In genomic region chr1:245211035-245211749, GRCh38 we compare ENCODE assay signal across 13 cellular contexts. TPM values are rescaled to one million over a fixed set of nuclear protein-coding genes. Genes with fewer than 3 reads are reported as not detected.
DNase-seq lines count a peak whose midpoint lies in the region; ATAC-seq, FAIRE-seq and TF ChIP-seq lines count a peak whose summit lies in the region.
"Had no signal": no experiment of that assay in that cellular context is flagged by ENCODE, and none has a peak within 500 bp of the region (broad histone marks: within the 10 kb centered on the region; RNA-seq: fewer than 3 reads in every experiment).

No MANE protein-coding gene starts in this region.

- H4K20me1 ChIP-seq in HepG2 (ENCODE audit: insufficient read depth, low read length) (no peaks in the 10 kb centered on the region), H1 (replicated peaks in 1 of 2; ENCODE audit: control insufficient read depth in 1 of 2, insufficient read depth in 2 of 2, low read length in 2 of 2) (no peaks in the 10 kb centered on the region), smooth muscle cell (ENCODE audit: low read depth) (peaks cover 99% of the 10 kb centered on the region)
- H4K20me1 ChIP-seq: BLaER1 treated with 17β-estradiol and CSF1 and Interleukin-3, amounts not matched to agents 10 nM and 100 nM had no signal

- no peak overlapping the region for H3K18ac ChIP-seq in H1 (ENCODE audit: extremely low read depth, low read length)

- no peak overlapping the region for H2AK5ac ChIP-seq in H1 (ENCODE audit: low read depth, low read length)

- no peak overlapping the region for H3K4me2 ChIP-seq in HepG2 (ENCODE audit: low read depth, low read length)
- H3K4me2 ChIP-seq in H1 (ENCODE audit: insufficient read depth in 1 of 2, low read depth in 2 of 2, low read length in 2 of 2) = no peak overlapping the region
- peak overlapping the region; percentile 48 for H3K4me2 ChIP-seq in smooth muscle cell
- H3K4me2 ChIP-seq: BLaER1 treated with 17β-estradiol and CSF1 and Interleukin-3, amounts not matched to agents 10 nM and 100 nM had no signal

- no peak overlapping the region for H2BK120ac ChIP-seq in H1 (replicated peaks; ENCODE audit: low read depth, low read length)

- CTCF ChIA-PET in HepG2 (lab: Yijun Ruan, JAX; ENCODE audit: low intra/inter-chr PET ratio, low total read pairs) = no interaction called here
- CTCF ChIA-PET in H1 (lab: Charles Lee; ENCODE audit: partially characterized antibody) = interaction anchor here (1.1 kb wide), 1 partner anchor 15 kb away, joined by 6 read pairs; no protein-coding TSS in a partner anchor

- no peak overlapping the region for H3K9ac ChIP-seq in HepG2 (ENCODE audit: insufficient read depth, low read depth, low read length)
- no peak overlapping the region for H3K9ac ChIP-seq in H1 (replicated peaks in 1 of 4; ENCODE audit: extremely low read depth in 1 of 4, low read depth in 3 of 4, low read length in 3 of 4)
- H3K9ac ChIP-seq in smooth muscle cell (ENCODE audit: low read depth) = peak overlapping the region; percentile 13
- H3K9ac ChIP-seq: BLaER1 treated with 17β-estradiol and CSF1 and Interleukin-3, amounts not matched to agents 10 nM and 100 nM had no signal

- intact Hi-C loops in HepG2 (cut with micrococcal nuclease; ENCODE audit: unreplicated experiment) = no loop called here
- intact Hi-C loops in right lobe of liver (cut with DNase I) = no loop called here
- intact Hi-C loops in vagina (cut with DNase I) = no loop called here

- H2BK20ac ChIP-seq in H1 (ENCODE audit: low read length) = no peak overlapping the region

- peaks cover 16% of the 10 kb centered on the region for H3F3A ChIP-seq in smooth muscle cell (ENCODE audit: low read depth)

- H2AFZ ChIP-seq in HepG2 (ENCODE audit: low read length) (no peak overlapping the region), H1 (ENCODE audit: low read length) (no peak overlapping the region), smooth muscle cell (ENCODE audit: low read depth) (no peak overlapping the region)

- H3K79me2 ChIP-seq in HepG2 (ENCODE audit: insufficient read depth, low read length) (no peaks in the 10 kb centered on the region), H1 (ENCODE audit: control insufficient read depth in 1 of 2, insufficient read depth in 2 of 2, low read length in 2 of 2) (no peaks in the 10 kb centered on the region), smooth muscle cell (ENCODE audit: low read depth) (peaks cover 93% of the 10 kb centered on the region)

- in situ Hi-C loops in HepG2 (cut with HindIII; ENCODE audit: extremely low pct_ligation_motif_present, low pct_unique_long_range_greater_than_20kb) = no loop called here

- no peak overlapping the region for H3K4ac ChIP-seq in H1 (replicated peaks; ENCODE audit: insufficient read length, low read depth, low read length)

- FAIRE-seq in HepG2 (lab: Jason Lieb, UNC) (no peak), H1 (lab: Jason Lieb, UNC) (no peak)
- FAIRE-seq: H54 had no signal

- H3K14ac ChIP-seq in H1 (ENCODE audit: insufficient read length) = no peak overlapping the region

- no peak overlapping the region for H3K27ac ChIP-seq in HepG2 (ENCODE audit: extremely low read length, insufficient read depth, low read length)
- H3K27ac ChIP-seq in right lobe of liver = no peak overlapping the region
- H3K27ac ChIP-seq in H1 (ENCODE audit: low read depth, low read length) = no peak overlapping the region
- H3K27ac ChIP-seq in smooth muscle cell (ENCODE audit: low read depth) = peak overlapping the region; percentile 73
- H3K27ac ChIP-seq in vagina = no peak overlapping the region
- H3K27ac ChIP-seq: BLaER1 treated with 17β-estradiol and CSF1 and Interleukin-3, amounts not matched to agents 10 nM and 100 nM had no signal

- H3K4me3 ChIP-seq in HepG2 (replicated peaks in 1 of 3; ENCODE audit: insufficient read depth in 1 of 3, low read depth in 2 of 3, low read length in 3 of 3) = no peak overlapping the region
- no peak overlapping the region for H3K4me3 ChIP-seq in right lobe of liver
- H3K4me3 ChIP-seq in H1 (ENCODE audit: extremely low read depth in 1 of 4, insufficient read depth in 2 of 4, low read depth in 3 of 4, low read length in 4 of 4) = no peak overlapping the region
- no peak overlapping the region for H3K4me3 ChIP-seq in smooth muscle cell
- no peak overlapping the region for H3K4me3 ChIP-seq in vagina
- H3K4me3 ChIP-seq: BLaER1 treated with 17β-estradiol and CSF1 and Interleukin-3, amounts not matched to agents 10 nM and 100 nM had no signal

- TF ChIP-seq EP300 in HepG2 (IDR thresholded peaks at IDR 0.05; ENCODE audit: low read depth in 2 of 2, low read length in 2 of 2) (no peak), HepG2 (CRISPR knock-in tag; IDR thresholded peaks at IDR 0.05; ENCODE audit: borderline replicate concordance) (no peak), H1 (IDR thresholded peaks at IDR 0.05; ENCODE audit: borderline replicate concordance in 1 of 2, low read depth in 2 of 2, low read length in 2 of 2) (no peak)

- WGBS in HepG2 (ENCODE audit: low lambda C conversion rate) = 82% methylated on average over 10 of the region's 11 CpGs
- 97% methylated on average over 4 of the region's 11 CpGs for WGBS in right lobe of liver (ENCODE audit: insufficient coverage, low coverage, low lambda C conversion rate, missing lambda C conversion rate)
- WGBS in H1 (ENCODE audit: extremely low coverage in 1 of 2, insufficient coverage in 1 of 2, insufficient read length in 1 of 2, insufficient replicate concordance in 2 of 2, low coverage in 1 of 2, low lambda C conversion rate in 2 of 2, missing lambda C conversion rate in 1 of 2), 2 experiments = 85% methylated on average over 11 of the region's 11 CpGs; no CpG with 5 or more reads in 1 of the 2 experiments
- 58% methylated on average over 11 of the region's 11 CpGs for WGBS in smooth muscle cell (ENCODE audit: low lambda C conversion rate)

- TF ChIP-seq RAD21 in HepG2 (CRISPR knock-in tag; IDR thresholded peaks at IDR 0.05) (no peak), H1 (IDR thresholded peaks at IDR 0.05 in 1 of 2, conservative IDR thresholded peaks at IDR 0.05 in 1 of 2; ENCODE audit: low read depth in 2 of 2, low read length in 2 of 2) (no peak)

- H3K79me1 ChIP-seq in H1 (ENCODE audit: low read depth, low read length) = no peaks in the 10 kb centered on the region

- TF ChIP-seq POLR2A in HepG2 (IDR thresholded peaks at IDR 0.05; ENCODE audit: insufficient read depth in 1 of 2, low read depth in 2 of 2, low read length in 2 of 2) (no peak), right lobe of liver (IDR thresholded peaks at IDR 0.05) (no peak), H1 (IDR thresholded peaks at IDR 0.05; ENCODE audit: control extremely low read depth in 1 of 2, low read depth in 2 of 2, low read length in 2 of 2) (no peak), vagina (IDR thresholded peaks at IDR 0.05) (no peak)

- ATAC-seq in HepG2 (no peak), right lobe of liver (no peak)

- H3K36me3 ChIP-seq in HepG2 (replicated peaks in 1 of 2; ENCODE audit: control insufficient read depth in 1 of 2, insufficient read depth in 2 of 2, low read length in 2 of 2) (no peaks in the 10 kb centered on the region), right lobe of liver (no peaks in the 10 kb centered on the region), H1 (ENCODE audit: control insufficient read depth in 2 of 4, insufficient read depth in 4 of 4, low read length in 3 of 4) (no peaks in the 10 kb centered on the region), smooth muscle cell (ENCODE audit: low read depth) (no peaks in the 10 kb centered on the region), vagina (no peaks in the 10 kb centered on the region)

- POLR2A ChIA-PET in HepG2 (lab: Yijun Ruan, JAX) (no interaction called here), H1 (lab: Charles Lee; ENCODE audit: partially characterized antibody) (no interaction called here)

- no TSS peak for BruUV-seq in HepG2 (replicated peaks; lab: Mats Ljungman, UMichigan)

- H3K23me2 ChIP-seq in H1 (ENCODE audit: low read depth, low read length) = no peaks in the 10 kb centered on the region

- no peak overlapping the region for H2BK15ac ChIP-seq in H1 (ENCODE audit: low read length)

- no peak overlapping the region for H4K8ac ChIP-seq in H1 (ENCODE audit: extremely low read depth, insufficient read depth, low read length)

- H3K23ac ChIP-seq in H1 (ENCODE audit: insufficient read length) = no peak overlapping the region

- no peaks in the 10 kb centered on the region for H3K4me1 ChIP-seq in HepG2 (ENCODE audit: insufficient read depth, low read length)
- H3K4me1 ChIP-seq in right lobe of liver = no peaks in the 10 kb centered on the region
- peaks cover 0 to 3% (median 0%) of the 10 kb centered on the region in 4 experiments; a peak in 3 of 7 replicates for H3K4me1 ChIP-seq in H1 (replicated peaks in 1 of 4; ENCODE audit: control insufficient read depth in 3 of 4, insufficient read depth in 4 of 4, low read length in 3 of 4)
- peaks cover 4% of the 10 kb centered on the region for H3K4me1 ChIP-seq in smooth muscle cell (ENCODE audit: low read depth)
- no peaks in the 10 kb centered on the region for H3K4me1 ChIP-seq in vagina

- H3K27me3 ChIP-seq in HepG2 (ENCODE audit: control insufficient read depth in 1 of 2, insufficient read depth in 2 of 2, low read length in 2 of 2) (no peaks in the 10 kb centered on the region), right lobe of liver (no peaks in the 10 kb centered on the region), H1 (replicated peaks in 1 of 4; ENCODE audit: control insufficient read depth in 3 of 4, extremely low read depth in 1 of 4, insufficient read depth in 3 of 4, low read length in 3 of 4) (no peaks in the 10 kb centered on the region), smooth muscle cell (ENCODE audit: low read depth) (no peaks in the 10 kb centered on the region), vagina (no peaks in the 10 kb centered on the region)

- no peak overlapping the region for H3K56ac ChIP-seq in H1 (replicated peaks; ENCODE audit: insufficient read length, low read depth, low read length)

- no peak overlapping the region for H2BK12ac ChIP-seq in H1 (ENCODE audit: low read depth, low read length)

- no peak overlapping the region for H2BK5ac ChIP-seq in H1 (ENCODE audit: low read depth, low read length)

- DNase-seq in HepG2 (ENCODE audit: low spot score) = no peak
- no peak for DNase-seq in right lobe of liver
- no peak for DNase-seq in H1 (ENCODE audit: low read depth in 1 of 2, low spot score in 2 of 2)
- DNase-seq in smooth muscle cell (lab: John Stamatoyannopoulos, UW; ENCODE audit: unreplicated experiment) = no peak
- no peak for DNase-seq in vagina (ENCODE audit: extremely low spot score in 2 of 2)
- no peak for DNase-seq in HCEC 1CT
- no peak for DNase-seq in NCI-H69 (lab: John Stamatoyannopoulos, UW)
- DNase-seq: ACHN; CD4-positive, CD25-positive, alpha-beta regulatory T cell; DMS53; GF-D8 had no signal

- H4K91ac ChIP-seq in H1 (replicated peaks; ENCODE audit: insufficient read length, low read length) = no peak overlapping the region

- TF ChIP-seq CTCF in HepG2 (CRISPR knock-in tag; IDR thresholded peaks at IDR 0.05) (no peak), right lobe of liver (IDR thresholded peaks at IDR 0.05) (no peak), H1 (IDR thresholded peaks at IDR 0.05; ENCODE audit: control extremely low read depth in 1 of 3, insufficient read depth in 1 of 3, low read depth in 1 of 3, low read length in 3 of 3) (no peak), smooth muscle cell (IDR thresholded peaks at IDR 0.05; ENCODE audit: borderline replicate concordance, insufficient read depth, poor library complexity, severe bottlenecking) (no peak), vagina (IDR thresholded peaks at IDR 0.05) (no peak)

- no peak overlapping the region for H4K5ac ChIP-seq in H1 (ENCODE audit: insufficient read length, low read depth, low read length)

- H3K9me3 ChIP-seq in HepG2 (ENCODE audit: low read length) (peaks cover 16% of the 10 kb centered on the region), right lobe of liver (peaks cover 0 to 6% (median 0%) of the 10 kb centered on the region in 4 donors), H1 (ENCODE audit: insufficient read depth in 2 of 2, low read depth in 1 of 2, low read length in 1 of 2) (no peaks in the 10 kb centered on the region), smooth muscle cell (replicated peaks; ENCODE audit: low read depth) (no peaks in the 10 kb centered on the region), vagina (peaks cover 7% of the 10 kb centered on the region)

RNA-seq across cellular contexts. Expression of gene KIF26B, which starts 56.4 kb away (rescaled TPM):
- total RNA-seq in HepG2 (2016; rRNA removed; fragmentation: Illumina TruSeq; extraction: Trizol) (0.03 and 0.09 TPM in 2 replicates), right lobe of liver (under 1 TPM; 0.31 to 0.55 (median 0.35) TPM), smooth muscle cell (42.1 and 43.3 TPM in 2 replicates), vagina (0.49 TPM)
- 0.20 TPM in 1 of 2 replicates, not detected in the other for total RNA-seq in HepG2 (2016; cell fraction: cytosol; rRNA removed; fragmentation: Illumina TruSeq; extraction: Trizol; ENCODE audit: low read depth)
- total RNA-seq in HepG2 (2016; cell fraction: insoluble cytoplasmic fraction; rRNA removed; fragmentation: Illumina TruSeq; extraction: Trizol) = 0.06 and 0.07 TPM in 2 replicates
- total RNA-seq in HepG2 (2016; cell fraction: membrane; rRNA removed; fragmentation: Illumina TruSeq; extraction: Trizol) = 0.09 and 0.10 TPM in 2 replicates
- total RNA-seq in HepG2 (2016; cell fraction: nucleus; rRNA removed; fragmentation: Illumina TruSeq; extraction: Trizol) = 0.06 and 0.09 TPM in 2 replicates
- polyA plus RNA-seq in HepG2 (2011; rRNA removed) (0.08 and 0.09 TPM in 2 replicates), H1 (2011; rRNA removed) (0.06 and 0.11 TPM in 2 replicates), smooth muscle cell (24.1 and 24.9 TPM in 2 replicates)
- polyA plus RNA-seq in HepG2 (2011; cell fraction: cytosol; rRNA removed) = 0.03 and 0.05 TPM in 2 replicates
- polyA plus RNA-seq in HepG2 (2011; cell fraction: nucleus; rRNA removed) = 0.39 and 0.78 TPM in 2 replicates
- polyA plus RNA-seq in HepG2 (2012) = 0.23 and 0.25 TPM in 2 replicates
- polyA plus RNA-seq in HepG2 (2016; cell fraction: cytosol; fragmentation: Illumina TruSeq; extraction: Trizol; ENCODE audit: low read depth) = not detected in 2 replicates
- polyA plus RNA-seq in HepG2 (2016; cell fraction: insoluble cytoplasmic fraction; fragmentation: Illumina TruSeq; extraction: Trizol; ENCODE audit: low read depth) = 0.10 TPM in 1 of 2 replicates, not detected in the other
- not detected in 2 replicates for polyA plus RNA-seq in HepG2 (2016; cell fraction: membrane; fragmentation: Illumina TruSeq; extraction: Trizol; ENCODE audit: low read depth)
- polyA plus RNA-seq in HepG2 (2016; cell fraction: nucleus; fragmentation: Illumina TruSeq; extraction: Trizol; ENCODE audit: insufficient read depth, low read depth) = 0.15 TPM in 1 of 2 replicates, not detected in the other
- 0.02 and 0.26 TPM in 2 replicates for polyA minus RNA-seq in HepG2 (2011; rRNA and poly(A)+ RNA removed; ENCODE audit: low replicate concordance)
- 0.09 and 0.20 TPM in 2 replicates for polyA minus RNA-seq in HepG2 (2011; cell fraction: cytosol; rRNA and poly(A)+ RNA removed)
- 0.39 and 1.2 TPM in 2 replicates for polyA minus RNA-seq in HepG2 (2011; cell fraction: nucleus; rRNA and poly(A)+ RNA removed)
- 0.19 and 0.28 TPM in 2 replicates for total RNA-seq in H1 (2021; fragmentation: NEBNext Ultra II Directional; extraction: Animal tissue kit (Norgen Biotek cat#: 25700))
- 0.12 TPM for polyA plus RNA-seq in H1 (2011; cell fraction: cytosol; rRNA removed)
- 0.14 TPM for polyA plus RNA-seq in H1 (2011; cell fraction: nucleus; rRNA removed)
- 0.10 to 0.27 TPM (median 0.18 TPM) in 4 replicates for polyA plus RNA-seq in H1 (2012, experiment 1 of 2)
- 0.14 TPM for polyA plus RNA-seq in H1 (2012, experiment 2 of 2)
- 0.06 TPM for polyA plus RNA-seq in H1 (2013, experiment 1 of 2)
- 0.11 TPM for polyA plus RNA-seq in H1 (2013, experiment 2 of 2)
- polyA minus RNA-seq in H1 (2011; rRNA and poly(A)+ RNA removed) = 0.12 and 0.19 TPM in 2 replicates
- polyA minus RNA-seq in H1 (2011; cell fraction: cytosol; rRNA and poly(A)+ RNA removed) = 0.15 TPM
- 1.5 TPM for polyA minus RNA-seq in H1 (2011; cell fraction: nucleus; rRNA and poly(A)+ RNA removed)
- total RNA-seq: CD4-positive, CD25-positive, alpha-beta regulatory T cell had no signal
- polyA plus RNA-seq: CD4-positive, CD25-positive, alpha-beta regulatory T cell had no signal

Comparison
In these comparisons a context has a peak if more than half of its experiments do, and no peak if none do; other contexts are left out.
1. RNA of gene KIF26B, which starts 56.4 kb away (total RNA-seq): 42.1 to 43.3 TPM in smooth muscle cell; 0.49 TPM in vagina (single experiment), 0.31 to 0.55 TPM in right lobe of liver, 0.19 to 0.28 TPM in H1 and 0.03 to 0.20 TPM in HepG2; every median in the first group is over 10 times any median in the second.
2. Of the 41 proteins assayed by ChIP-seq in both HepG2 and H1: peak only in HepG2: none; only in H1: KDM1A; in both: none; in neither: 39; mixed calls (peak in some experiments, not most) for 1.